Comparison of ENCODE assay signal across 1 cellular context in the genomic region with DNA sequence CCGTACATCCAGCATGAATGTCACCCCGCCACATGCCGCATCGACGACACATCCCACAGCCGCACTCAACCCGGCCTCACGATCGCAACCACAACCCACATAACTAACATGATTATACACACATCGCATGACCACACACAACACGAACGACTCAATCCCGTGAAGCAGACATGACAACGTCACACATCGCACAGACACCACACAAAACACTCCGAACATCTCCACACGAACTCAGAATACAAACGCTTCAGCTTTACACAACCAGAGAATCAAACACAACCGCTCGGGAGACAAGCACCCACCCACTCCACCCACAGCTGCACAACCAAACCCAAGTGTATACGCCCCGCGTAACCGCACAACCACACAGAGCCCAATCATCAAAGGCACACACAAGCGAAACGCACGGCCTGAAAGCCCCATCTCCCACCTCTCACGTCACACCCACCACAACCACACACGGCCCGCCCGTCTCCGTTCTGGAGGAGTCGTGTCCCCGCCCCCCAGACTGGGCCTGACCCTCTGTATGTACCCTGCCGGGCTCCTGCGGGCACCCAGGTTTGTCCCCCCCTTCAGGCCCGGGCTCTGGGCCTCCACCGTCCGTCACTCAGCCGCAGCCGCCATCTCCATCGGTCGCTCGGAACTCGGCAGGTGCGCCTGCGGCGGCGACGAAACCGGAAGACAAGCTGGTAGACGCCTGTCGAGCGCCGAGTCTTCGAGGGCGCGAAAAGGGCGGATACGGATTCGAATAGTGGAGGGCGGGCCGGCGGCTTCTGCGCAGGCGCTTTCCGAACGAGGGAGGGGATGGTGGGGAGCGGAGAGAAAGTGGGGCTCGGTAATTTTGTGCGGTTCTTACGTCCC.
TF ChIP-seq lines count a peak whose summit lies in the region.

A gene (minus strand): TSS at position 646 of the 861 bp plus-strand sequence. CDS start 3,028 bp downstream, outside the sequence.

TF ChIP-seq in HepG2, 621 proteins besides CTCF, POLR2A, EP300 and RAD21 (continued from another document and continues in another):
- TF ChIP-seq, protein P1, sequence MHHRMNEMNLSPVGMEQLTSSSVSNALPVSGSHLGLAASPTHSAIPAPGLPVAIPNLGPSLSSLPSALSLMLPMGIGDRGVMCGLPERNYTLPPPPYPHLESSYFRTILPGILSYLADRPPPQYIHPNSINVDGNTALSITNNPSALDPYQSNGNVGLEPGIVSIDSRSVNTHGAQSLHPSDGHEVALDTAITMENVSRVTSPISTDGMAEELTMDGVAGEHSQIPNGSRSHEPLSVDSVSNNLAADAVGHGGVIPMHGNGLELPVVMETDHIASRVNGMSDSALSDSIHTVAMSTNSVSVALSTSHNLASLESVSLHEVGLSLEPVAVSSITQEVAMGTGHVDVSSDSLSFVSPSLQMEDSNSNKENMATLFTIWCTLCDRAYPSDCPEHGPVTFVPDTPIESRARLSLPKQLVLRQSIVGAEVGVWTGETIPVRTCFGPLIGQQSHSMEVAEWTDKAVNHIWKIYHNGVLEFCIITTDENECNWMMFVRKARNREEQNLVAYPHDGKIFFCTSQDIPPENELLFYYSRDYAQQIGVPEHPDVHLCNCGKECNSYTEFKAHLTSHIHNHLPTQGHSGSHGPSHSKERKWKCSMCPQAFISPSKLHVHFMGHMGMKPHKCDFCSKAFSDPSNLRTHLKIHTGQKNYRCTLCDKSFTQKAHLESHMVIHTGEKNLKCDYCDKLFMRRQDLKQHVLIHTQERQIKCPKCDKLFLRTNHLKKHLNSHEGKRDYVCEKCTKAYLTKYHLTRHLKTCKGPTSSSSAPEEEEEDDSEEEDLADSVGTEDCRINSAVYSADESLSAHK (CRISPR knock-in tag; IDR thresholded peaks at IDR 0.05; ENCODE audit: borderline replicate concordance) = no peak
- TF ChIP-seq ZNF10 (CRISPR knock-in tag; IDR thresholded peaks at IDR 0.05; ENCODE audit: borderline replicate concordance, low read depth) (no peak), KDM4B (CRISPR knock-in tag; IDR thresholded peaks at IDR 0.05) (peak; percentile 95; the same call in 1 of the 2 replicates), FOXO1 (CRISPR knock-in tag; IDR thresholded peaks at IDR 0.05) (peak; percentile 70), ZNF619 (CRISPR knock-in tag; IDR thresholded peaks at IDR 0.05) (peak; percentile 26), KLF6 (CRISPR knock-in tag; IDR thresholded peaks at IDR 0.05) (peak; percentile 58), ZNF333 (CRISPR knock-in tag; IDR thresholded peaks at IDR 0.05; ENCODE audit: borderline replicate concordance) (peak; percentile 75; the same call in 1 of the 2 replicates), MIER2 (CRISPR knock-in tag; IDR thresholded peaks at IDR 0.05) (peak; percentile 76), NFKB2 (CRISPR knock-in tag; IDR thresholded peaks at IDR 0.05; ENCODE audit: borderline replicate concordance) (peak; percentile 70; the same call in 1 of the 2 replicates), ZMYM4 (CRISPR knock-in tag; IDR thresholded peaks at IDR 0.05) (peak; percentile 91), FIP1L1 (IDR thresholded peaks at IDR 0.05; ENCODE audit: borderline replicate concordance, insufficient read depth, low read depth, low read length) (0 out of 2 replicates have a peak, but pooled peaks have one; percentile 46), GFI1 (CRISPR knock-in tag; IDR thresholded peaks at IDR 0.05; ENCODE audit: borderline replicate concordance) (peak; percentile 58), ZNF432 (CRISPR knock-in tag; IDR thresholded peaks at IDR 0.05; ENCODE audit: borderline replicate concordance) (no peak), MAF1 (CRISPR knock-in tag; IDR thresholded peaks at IDR 0.05; ENCODE audit: borderline replicate concordance) (0 out of 2 replicates have a peak, but pooled peaks have one; percentile 72), MLLT10 (CRISPR knock-in tag; IDR thresholded peaks at IDR 0.05) (no peak), PCBP2 (optimal IDR thresholded peaks at IDR 0.05; ENCODE audit: low read depth, low read length, poor library complexity, severe bottlenecking) (no peak), JUND (CRISPR knock-in tag; IDR thresholded peaks at IDR 0.05) (no peak), JUNB (CRISPR knock-in tag; IDR thresholded peaks at IDR 0.05; ENCODE audit: borderline replicate concordance) (peak; percentile 86; the same call in 1 of the 2 replicates), ZNF776 (CRISPR knock-in tag; IDR thresholded peaks at IDR 0.05) (peak; percentile 74; the same call in 1 of the 2 replicates), ZNF430 (CRISPR knock-in tag; IDR thresholded peaks at IDR 0.05) (peak; percentile 88; the same call in 1 of the 2 replicates), HMGA1 (CRISPR knock-in tag; conservative IDR thresholded peaks at IDR 0.05) (no peak)
- TF ChIP-seq, protein P2, sequence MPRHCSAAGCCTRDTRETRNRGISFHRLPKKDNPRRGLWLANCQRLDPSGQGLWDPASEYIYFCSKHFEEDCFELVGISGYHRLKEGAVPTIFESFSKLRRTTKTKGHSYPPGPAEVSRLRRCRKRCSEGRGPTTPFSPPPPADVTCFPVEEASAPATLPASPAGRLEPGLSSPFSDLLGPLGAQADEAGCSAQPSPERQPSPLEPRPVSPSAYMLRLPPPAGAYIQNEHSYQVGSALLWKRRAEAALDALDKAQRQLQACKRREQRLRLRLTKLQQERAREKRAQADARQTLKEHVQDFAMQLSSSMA (CRISPR knock-in tag; IDR thresholded peaks at IDR 0.05) = peak; percentile 96
- TF ChIP-seq, protein P3, sequence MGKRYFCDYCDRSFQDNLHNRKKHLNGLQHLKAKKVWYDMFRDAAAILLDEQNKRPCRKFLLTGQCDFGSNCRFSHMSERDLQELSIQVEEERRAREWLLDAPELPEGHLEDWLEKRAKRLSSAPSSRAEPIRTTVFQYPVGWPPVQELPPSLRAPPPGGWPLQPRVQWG (CRISPR knock-in tag; IDR thresholded peaks at IDR 0.05; ENCODE audit: borderline replicate concordance, low read depth) = no peak
- TF ChIP-seq, protein P4, sequence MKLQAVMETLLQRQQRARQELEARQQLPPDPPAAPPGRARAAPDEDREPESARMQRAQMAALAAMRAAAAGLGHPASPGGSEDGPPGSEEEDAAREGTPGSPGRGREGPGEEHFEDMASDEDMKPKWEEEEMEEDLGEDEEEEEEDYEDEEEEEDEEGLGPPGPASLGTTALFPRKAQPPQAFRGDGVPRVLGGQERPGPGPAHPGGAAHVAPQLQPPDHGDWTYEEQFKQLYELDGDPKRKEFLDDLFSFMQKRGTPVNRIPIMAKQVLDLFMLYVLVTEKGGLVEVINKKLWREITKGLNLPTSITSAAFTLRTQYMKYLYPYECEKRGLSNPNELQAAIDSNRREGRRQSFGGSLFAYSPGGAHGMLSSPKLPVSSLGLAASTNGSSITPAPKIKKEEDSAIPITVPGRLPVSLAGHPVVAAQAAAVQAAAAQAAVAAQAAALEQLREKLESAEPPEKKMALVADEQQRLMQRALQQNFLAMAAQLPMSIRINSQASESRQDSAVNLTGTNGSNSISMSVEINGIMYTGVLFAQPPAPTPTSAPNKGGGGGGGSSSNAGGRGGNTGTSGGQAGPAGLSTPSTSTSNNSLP (IDR thresholded peaks at IDR 0.05; ENCODE audit: low read depth, low read length) = peak; percentile 74; the same call in 1 of the 2 replicates
- TF ChIP-seq, protein P5, sequence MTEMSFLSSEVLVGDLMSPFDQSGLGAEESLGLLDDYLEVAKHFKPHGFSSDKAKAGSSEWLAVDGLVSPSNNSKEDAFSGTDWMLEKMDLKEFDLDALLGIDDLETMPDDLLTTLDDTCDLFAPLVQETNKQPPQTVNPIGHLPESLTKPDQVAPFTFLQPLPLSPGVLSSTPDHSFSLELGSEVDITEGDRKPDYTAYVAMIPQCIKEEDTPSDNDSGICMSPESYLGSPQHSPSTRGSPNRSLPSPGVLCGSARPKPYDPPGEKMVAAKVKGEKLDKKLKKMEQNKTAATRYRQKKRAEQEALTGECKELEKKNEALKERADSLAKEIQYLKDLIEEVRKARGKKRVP (CRISPR knock-in tag; IDR thresholded peaks at IDR 0.05) = peak in 1 of 2 experiments; percentile 87; a peak in 2 of 4 replicates
- TF ChIP-seq, protein P6, sequence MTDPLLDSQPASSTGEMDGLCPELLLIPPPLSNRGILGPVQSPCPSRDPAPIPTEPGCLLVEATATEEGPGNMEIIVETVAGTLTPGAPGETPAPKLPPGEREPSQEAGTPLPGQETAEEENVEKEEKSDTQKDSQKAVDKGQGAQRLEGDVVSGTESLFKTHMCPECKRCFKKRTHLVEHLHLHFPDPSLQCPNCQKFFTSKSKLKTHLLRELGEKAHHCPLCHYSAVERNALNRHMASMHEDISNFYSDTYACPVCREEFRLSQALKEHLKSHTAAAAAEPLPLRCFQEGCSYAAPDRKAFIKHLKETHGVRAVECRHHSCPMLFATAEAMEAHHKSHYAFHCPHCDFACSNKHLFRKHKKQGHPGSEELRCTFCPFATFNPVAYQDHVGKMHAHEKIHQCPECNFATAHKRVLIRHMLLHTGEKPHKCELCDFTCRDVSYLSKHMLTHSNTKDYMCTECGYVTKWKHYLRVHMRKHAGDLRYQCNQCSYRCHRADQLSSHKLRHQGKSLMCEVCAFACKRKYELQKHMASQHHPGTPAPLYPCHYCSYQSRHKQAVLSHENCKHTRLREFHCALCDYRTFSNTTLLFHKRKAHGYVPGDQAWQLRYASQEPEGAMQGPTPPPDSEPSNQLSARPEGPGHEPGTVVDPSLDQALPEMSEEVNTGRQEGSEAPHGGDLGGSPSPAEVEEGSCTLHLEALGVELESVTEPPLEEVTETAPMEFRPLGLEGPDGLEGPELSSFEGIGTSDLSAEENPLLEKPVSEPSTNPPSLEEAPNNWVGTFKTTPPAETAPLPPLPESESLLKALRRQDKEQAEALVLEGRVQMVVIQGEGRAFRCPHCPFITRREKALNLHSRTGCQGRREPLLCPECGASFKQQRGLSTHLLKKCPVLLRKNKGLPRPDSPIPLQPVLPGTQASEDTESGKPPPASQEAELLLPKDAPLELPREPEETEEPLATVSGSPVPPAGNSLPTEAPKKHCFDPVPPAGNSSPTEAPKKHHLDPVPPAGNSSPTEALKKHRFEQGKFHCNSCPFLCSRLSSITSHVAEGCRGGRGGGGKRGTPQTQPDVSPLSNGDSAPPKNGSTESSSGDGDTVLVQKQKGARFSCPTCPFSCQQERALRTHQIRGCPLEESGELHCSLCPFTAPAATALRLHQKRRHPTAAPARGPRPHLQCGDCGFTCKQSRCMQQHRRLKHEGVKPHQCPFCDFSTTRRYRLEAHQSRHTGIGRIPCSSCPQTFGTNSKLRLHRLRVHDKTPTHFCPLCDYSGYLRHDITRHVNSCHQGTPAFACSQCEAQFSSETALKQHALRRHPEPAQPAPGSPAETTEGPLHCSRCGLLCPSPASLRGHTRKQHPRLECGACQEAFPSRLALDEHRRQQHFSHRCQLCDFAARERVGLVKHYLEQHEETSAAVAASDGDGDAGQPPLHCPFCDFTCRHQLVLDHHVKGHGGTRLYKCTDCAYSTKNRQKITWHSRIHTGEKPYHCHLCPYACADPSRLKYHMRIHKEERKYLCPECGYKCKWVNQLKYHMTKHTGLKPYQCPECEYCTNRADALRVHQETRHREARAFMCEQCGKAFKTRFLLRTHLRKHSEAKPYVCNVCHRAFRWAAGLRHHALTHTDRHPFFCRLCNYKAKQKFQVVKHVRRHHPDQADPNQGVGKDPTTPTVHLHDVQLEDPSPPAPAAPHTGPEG (CRISPR knock-in tag; IDR thresholded peaks at IDR 0.05) = peak; percentile 57; the same call in 1 of the 2 replicates
- TF ChIP-seq, protein P7, sequence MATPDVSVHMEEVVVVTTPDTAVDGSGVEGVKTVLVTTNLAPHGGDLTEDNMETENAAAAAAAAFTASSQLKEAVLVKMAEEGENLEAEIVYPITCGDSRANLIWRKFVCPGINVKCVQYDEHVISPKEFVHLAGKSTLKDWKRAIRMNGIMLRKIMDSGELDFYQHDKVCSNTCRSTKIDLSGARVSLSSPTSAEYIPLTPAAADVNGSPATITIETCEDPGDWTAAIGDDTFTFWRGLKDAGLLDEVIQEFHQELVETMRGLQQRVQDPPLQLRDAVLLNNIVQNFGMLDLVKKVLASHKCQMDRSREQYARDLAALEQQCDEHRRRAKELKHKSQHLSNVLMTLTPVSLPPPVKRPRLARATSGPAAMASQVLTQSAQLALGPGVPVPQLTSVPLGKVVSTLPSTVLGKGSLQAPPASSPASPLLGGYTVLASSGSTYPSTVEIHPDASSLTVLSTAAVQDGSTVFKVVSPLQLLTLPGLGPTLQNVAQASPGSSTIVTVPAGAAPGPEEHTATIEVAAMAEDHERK (CRISPR knock-in tag; IDR thresholded peaks at IDR 0.05; ENCODE audit: low read depth) = peak; percentile 96
- TF ChIP-seq, protein P8, sequence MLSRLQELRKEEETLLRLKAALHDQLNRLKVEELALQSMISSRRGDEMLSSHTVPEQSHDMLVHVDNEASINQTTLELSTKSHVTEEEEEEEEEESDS (CRISPR knock-in tag; IDR thresholded peaks at IDR 0.05; ENCODE audit: borderline replicate concordance) = peak; percentile 80; the same call in 1 of the 2 replicates
- TF ChIP-seq, protein P9, sequence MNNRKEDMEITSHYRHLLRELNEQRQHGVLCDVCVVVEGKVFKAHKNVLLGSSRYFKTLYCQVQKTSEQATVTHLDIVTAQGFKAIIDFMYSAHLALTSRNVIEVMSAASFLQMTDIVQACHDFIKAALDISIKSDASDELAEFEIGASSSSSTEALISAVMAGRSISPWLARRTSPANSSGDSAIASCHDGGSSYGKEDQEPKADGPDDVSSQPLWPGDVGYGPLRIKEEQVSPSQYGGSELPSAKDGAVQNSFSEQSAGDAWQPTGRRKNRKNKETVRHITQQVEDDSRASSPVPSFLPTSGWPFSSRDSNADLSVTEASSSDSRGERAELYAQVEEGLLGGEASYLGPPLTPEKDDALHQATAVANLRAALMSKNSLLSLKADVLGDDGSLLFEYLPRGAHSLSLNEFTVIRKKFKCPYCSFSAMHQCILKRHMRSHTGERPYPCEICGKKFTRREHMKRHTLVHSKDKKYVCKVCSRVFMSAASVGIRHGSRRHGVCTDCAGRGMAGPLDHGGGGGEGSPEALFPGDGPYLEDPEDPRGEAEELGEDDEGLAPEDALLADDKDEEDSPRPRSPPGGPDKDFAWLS (CRISPR knock-in tag; IDR thresholded peaks at IDR 0.05; ENCODE audit: borderline replicate concordance) = 0 out of 2 replicates have a peak, but pooled peaks have one; percentile 58
- TF ChIP-seq, protein P10, sequence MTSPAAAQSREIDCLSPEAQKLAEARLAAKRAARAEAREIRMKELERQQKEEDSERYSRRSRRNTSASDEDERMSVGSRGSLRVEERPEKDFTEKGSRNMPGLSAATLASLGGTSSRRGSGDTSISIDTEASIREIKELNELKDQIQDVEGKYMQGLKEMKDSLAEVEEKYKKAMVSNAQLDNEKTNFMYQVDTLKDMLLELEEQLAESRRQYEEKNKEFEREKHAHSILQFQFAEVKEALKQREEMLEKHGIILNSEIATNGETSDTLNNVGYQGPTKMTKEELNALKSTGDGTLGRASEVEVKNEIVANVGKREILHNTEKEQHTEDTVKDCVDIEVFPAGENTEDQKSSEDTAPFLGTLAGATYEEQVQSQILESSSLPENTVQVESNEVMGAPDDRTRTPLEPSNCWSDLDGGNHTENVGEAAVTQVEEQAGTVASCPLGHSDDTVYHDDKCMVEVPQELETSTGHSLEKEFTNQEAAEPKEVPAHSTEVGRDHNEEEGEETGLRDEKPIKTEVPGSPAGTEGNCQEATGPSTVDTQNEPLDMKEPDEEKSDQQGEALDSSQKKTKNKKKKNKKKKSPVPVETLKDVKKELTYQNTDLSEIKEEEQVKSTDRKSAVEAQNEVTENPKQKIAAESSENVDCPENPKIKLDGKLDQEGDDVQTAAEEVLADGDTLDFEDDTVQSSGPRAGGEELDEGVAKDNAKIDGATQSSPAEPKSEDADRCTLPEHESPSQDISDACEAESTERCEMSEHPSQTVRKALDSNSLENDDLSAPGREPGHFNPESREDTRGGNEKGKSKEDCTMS (CRISPR knock-in tag; conservative IDR thresholded peaks at IDR 0.05) = 0 out of 2 replicates have a peak, but pooled peaks have one; percentile 66
- TF ChIP-seq, protein P11, sequence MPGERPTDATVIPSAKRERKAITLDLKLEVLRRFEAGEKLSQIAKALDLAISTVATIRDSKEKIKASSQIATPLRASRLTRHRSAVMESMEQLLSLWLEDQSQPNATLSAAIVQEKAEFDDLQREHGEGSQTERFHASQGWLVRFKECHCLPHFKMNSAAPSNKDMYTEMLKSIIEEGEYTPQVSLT (CRISPR knock-in tag; IDR thresholded peaks at IDR 0.05; ENCODE audit: borderline replicate concordance, low read depth) = no peak; the same call in 1 of the 2 replicates
